Comparison of ENCODE assay signal across 12 cellular contexts in the genomic region with DNA sequence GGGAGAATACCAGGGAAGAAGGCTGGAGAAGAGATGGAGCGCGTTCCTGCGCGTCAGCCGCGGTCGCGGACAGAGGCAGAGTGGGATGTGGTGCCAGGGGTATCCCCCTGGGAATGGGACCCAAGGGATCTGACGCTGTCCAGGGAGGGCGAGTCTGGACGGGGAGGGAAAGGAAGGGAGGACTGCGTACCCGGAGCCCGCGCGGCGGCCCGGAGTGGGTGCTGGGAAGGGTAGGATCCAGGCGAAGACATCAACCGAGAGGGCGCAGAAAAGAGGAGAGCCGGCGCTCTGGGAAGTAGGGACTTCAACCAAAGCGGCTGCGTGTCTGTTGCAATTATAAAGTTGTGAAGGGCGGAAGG. TPM values are rescaled to one million over a fixed set of nuclear protein-coding genes. Genes with fewer than 3 reads are reported as not detected.
A peak's percentile ranks its signal among the peaks of the same experiment; 100 is the strongest.
DNase-seq lines count a peak whose midpoint lies in the region; TF ChIP-seq lines count a peak whose summit lies in the region.
"Had no signal": no experiment of that assay in that cellular context is flagged by ENCODE, and none has a peak within 500 bp of the region (broad histone marks: within the 10 kb centered on the region; RNA-seq: fewer than 3 reads in every experiment).

No MANE protein-coding gene starts in this region.

- peak overlapping the region; percentile 59 for H3K56ac ChIP-seq in mesendoderm (ENCODE audit: low read length)

- H3K4ac ChIP-seq in mesendoderm (ENCODE audit: low read depth, low read length), result no peak overlapping the region

- POLR2A ChIA-PET in A673 (lab: Charles Lee; ENCODE audit: low non-redundant PET), result no interaction called here

- H3K27ac ChIP-seq in A673 (ENCODE audit: low read depth, low read length, poor library complexity, severe bottlenecking) (no peak overlapping the region), HUES6 (ENCODE audit: low read depth, low read length) (no peak overlapping the region), ectodermal cell (ENCODE audit: insufficient read depth, low read depth, low read length, poor library complexity, severe bottlenecking) (no peak overlapping the region), mesendoderm (ENCODE audit: low read depth, low read length) (no peak overlapping the region)

- H4K5ac ChIP-seq in mesendoderm (ENCODE audit: low read length), result no peak overlapping the region

- H3K79me2 ChIP-seq in mesendoderm (ENCODE audit: control insufficient read depth, insufficient read depth, low read length), result no peaks in the 10 kb centered on the region

- H3K36me3 ChIP-seq in A673 (ENCODE audit: insufficient read depth, low read length, poor library complexity, severe bottlenecking), result no peaks in the 10 kb centered on the region
- no peaks in the 10 kb centered on the region for H3K36me3 ChIP-seq in HUES6 (ENCODE audit: control insufficient read depth, insufficient read depth, low read length)
- H3K36me3 ChIP-seq in ectodermal cell (ENCODE audit: control insufficient read depth, insufficient read depth, low read length), result no peaks in the 10 kb centered on the region
- H3K36me3 ChIP-seq in mesendoderm (ENCODE audit: control insufficient read depth, insufficient read depth, low read length), result no peaks in the 10 kb centered on the region

- H3K4me1 ChIP-seq in A673 (ENCODE audit: insufficient read depth, low read length, poor library complexity, severe bottlenecking), result peaks cover 4% of the 10 kb centered on the region
- H3K4me1 ChIP-seq in HUES6 (ENCODE audit: control insufficient read depth, insufficient read depth, low read length), result peaks cover 8% of the 10 kb centered on the region; the same call in 1 of the 2 replicates
- peaks cover 11% of the 10 kb centered on the region for H3K4me1 ChIP-seq in ectodermal cell (ENCODE audit: control insufficient read depth, insufficient read depth, low read length)
- peaks cover 2% of the 10 kb centered on the region for H3K4me1 ChIP-seq in mesendoderm (ENCODE audit: control insufficient read depth, low read depth, low read length)

- no peak overlapping the region for H2BK5ac ChIP-seq in mesendoderm (ENCODE audit: low read length)

- no peaks in the 10 kb centered on the region for H3K79me1 ChIP-seq in mesendoderm (ENCODE audit: low read length)

- H3K23ac ChIP-seq in mesendoderm (ENCODE audit: low read length), result no peak overlapping the region

- intact Hi-C loops in A673 (cut with micrococcal nuclease; ENCODE audit: unreplicated experiment), result no loop called here

- no peak overlapping the region for H2AK5ac ChIP-seq in mesendoderm (ENCODE audit: low read length)

- H3K9ac ChIP-seq in HUES6 (ENCODE audit: low read length) (no peak overlapping the region), mesendoderm (ENCODE audit: low read length) (peak overlapping the region; percentile 29)

- H2BK15ac ChIP-seq in mesendoderm (replicated peaks; ENCODE audit: low read depth), result no peak overlapping the region

- DNase-seq in A673 (ENCODE audit: low spot score) (peak; percentile 39), mesendoderm (no peak), SKM-1 (lab: John Stamatoyannopoulos, UW; ENCODE audit: unreplicated experiment) (no peak), MV-4-11 (lab: John Stamatoyannopoulos, UW) (no peak), NCI-H524 treated with DMSO at 0.1 percent for 48 hours (lab: John Stamatoyannopoulos, UW) (no peak)
- DNase-seq in stimulated activated CD4-positive, alpha-beta T cell treated with anti-CD3 and anti-CD28 coated beads, Interleukin-2, amount 100 ng/mL, for 48 hours, result no peak
- DNase-seq: activated CD4-positive, alpha-beta memory T cell treated with anti-CD3 and anti-CD28 coated beads for 36 hours; CD4-positive, alpha-beta T cell; NK-92 treated with Interleukin-12 subunit alpha and Interleukin-12 subunit beta, amount 100 ng/mL, for 24 hours had no signal

- WGBS in ectodermal cell, 2 experiments, result 1 to 2% methylated on average over 26 of the region's 26 CpGs
- WGBS in mesendoderm (ENCODE audit: extremely low coverage, insufficient coverage, low lambda C conversion rate), result no CpG with 5 or more reads among the region's 26 CpGs

- TF ChIP-seq CTCF in A673 (conservative IDR thresholded peaks at IDR 0.05; ENCODE audit: low read depth, low read length), result no peak

- no peak overlapping the region for H4K8ac ChIP-seq in mesendoderm (ENCODE audit: low read depth, low read length)

- peak overlapping the region; percentile 75 for H3K4me2 ChIP-seq in mesendoderm (ENCODE audit: low read length)

- no TSS peak for BruUV-seq in A673 (replicated peaks; lab: Mats Ljungman, UMichigan)

- CTCF ChIA-PET in A673 (lab: Charles Lee), result no interaction called here

- no peak overlapping the region for H2BK120ac ChIP-seq in mesendoderm (ENCODE audit: low read depth, low read length)

- H3K27me3 ChIP-seq in A673 (replicated peaks; ENCODE audit: insufficient read depth, low read depth, low read length, poor library complexity), result peaks cover 81% of the 10 kb centered on the region
- H3K27me3 ChIP-seq in HUES6 (ENCODE audit: control insufficient read depth, insufficient read depth, low read length), result peaks cover 59% of the 10 kb centered on the region
- peaks cover 48% of the 10 kb centered on the region for H3K27me3 ChIP-seq in ectodermal cell (ENCODE audit: control insufficient read depth, insufficient read depth, low read length, poor library complexity, severe bottlenecking)
- H3K27me3 ChIP-seq in mesendoderm (ENCODE audit: insufficient read depth, low read length, poor library complexity), result peaks cover 14% of the 10 kb centered on the region

- H3K9me3 ChIP-seq in A673 (ENCODE audit: low read depth, low read length, poor library complexity, severe bottlenecking) (no peaks in the 10 kb centered on the region), HUES6 (ENCODE audit: control insufficient read depth, insufficient read depth, low read depth, low read length) (no peaks in the 10 kb centered on the region), ectodermal cell (ENCODE audit: control insufficient read depth, low read length) (no peaks in the 10 kb centered on the region)

- no peak overlapping the region for H3K18ac ChIP-seq in mesendoderm (ENCODE audit: low read length)

- H3K4me3 ChIP-seq in A673 (ENCODE audit: low read depth, low read length, poor library complexity, severe bottlenecking) (peak overlapping the region; percentile 22), HUES6 (ENCODE audit: low read depth, low read length) (peak overlapping the region; percentile 63), ectodermal cell (ENCODE audit: insufficient read depth, low read depth, low read length) (peak overlapping the region; percentile 43), mesendoderm (ENCODE audit: low read length) (peak overlapping the region; percentile 21)

RNA-seq across cellular contexts. Expression of a gene that starts 0.7 kb away (rescaled TPM):
- total RNA-seq in A673 (2021), result not detected in 2 replicates
- 2.9 TPM for polyA plus RNA-seq in ectodermal cell (2013, experiment 1 of 4)
- 1.7 TPM for polyA plus RNA-seq in ectodermal cell (2013, experiment 2 of 4)
- 1.8 TPM for polyA plus RNA-seq in ectodermal cell (2013, experiment 3 of 4)
- polyA plus RNA-seq in ectodermal cell (2013, experiment 4 of 4), result 1.4 TPM
- 0.58 TPM for polyA plus RNA-seq in mesendoderm (2013, experiment 1 of 2)
- polyA plus RNA-seq in mesendoderm (2013, experiment 2 of 2), result 0.53 TPM
- total RNA-seq: activated CD4-positive, alpha-beta memory T cell treated with anti-CD3 and anti-CD28 coated beads for 36 hours; CD4-positive, alpha-beta T cell; dermis microvascular lymphatic vessel endothelial cell had no signal
